28 cellular contexts compared by ENCODE assay signal in the genomic region with DNA sequence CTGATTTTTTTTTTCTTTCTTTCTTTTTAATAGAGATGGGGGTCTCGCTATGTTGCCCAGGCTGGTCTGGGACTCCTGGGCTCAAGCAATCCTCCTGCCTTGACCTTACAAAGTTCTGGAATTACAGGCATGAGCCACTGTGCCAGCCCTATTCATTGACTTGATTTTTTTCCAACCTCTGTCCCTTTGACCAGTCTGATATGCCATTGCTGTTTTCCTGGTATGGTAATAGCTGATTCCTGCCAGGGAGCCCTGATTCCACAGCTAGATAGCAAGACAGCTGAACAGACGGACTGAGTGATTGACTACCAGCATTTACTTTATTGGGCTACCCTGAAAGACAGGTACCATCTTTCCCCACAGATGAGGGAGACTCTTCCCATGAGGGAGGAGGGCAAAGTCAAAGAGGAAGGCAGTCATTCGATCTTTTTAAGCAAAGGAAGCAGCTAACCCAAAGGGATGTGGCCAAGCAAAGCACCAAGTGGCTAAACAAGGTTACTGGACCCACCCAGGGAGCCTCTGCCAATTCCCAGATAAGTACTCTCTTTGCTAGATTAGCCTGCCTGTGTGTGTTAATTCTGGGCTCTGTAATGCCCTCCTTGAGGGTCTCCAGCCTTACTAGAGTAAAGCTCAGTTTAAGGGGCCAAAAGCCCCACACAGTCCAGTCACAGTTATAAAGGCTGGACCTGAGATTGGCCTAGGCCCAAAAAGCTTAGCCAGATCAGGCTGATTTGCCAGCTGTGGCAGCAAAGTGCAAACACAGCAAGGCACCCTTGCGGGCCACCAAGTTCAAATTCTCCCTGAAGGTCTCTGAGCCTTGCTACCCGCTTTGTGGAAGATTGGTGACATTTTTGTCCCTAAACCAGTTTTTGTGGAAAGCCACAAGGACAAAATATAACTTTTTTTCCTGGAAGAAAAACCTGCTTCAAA.
DNase-seq lines count a peak whose midpoint lies in the region; ATAC-seq and TF ChIP-seq lines count a peak whose summit lies in the region.
"Had no signal": no experiment of that assay in that cellular context is flagged by ENCODE, and none has a peak within 500 bp of the region (broad histone marks: within the 10 kb centered on the region; RNA-seq: fewer than 3 reads in every experiment).

No MANE protein-coding gene starts in this region.

- TF ChIP-seq CTCF in CD14-positive monocyte (IDR thresholded peaks at IDR 0.05) (no peak), fibroblast of mammary gland (conservative IDR thresholded peaks at IDR 0.05; ENCODE audit: control insufficient read depth, insufficient read depth, low read depth, low read length) (no peak), adrenal gland (IDR thresholded peaks at IDR 0.05) (no peak)

- H3K27me3 ChIP-seq in adrenal gland, result peaks cover 3% of the 10 kb centered on the region
- H3K27me3 ChIP-seq: ovary, SJSA1, upper lobe of right lung had no signal

- peaks cover 22% of the 10 kb centered on the region for H3K4me1 Mint-ChIP-seq in CD14-positive monocyte
- H3K4me1 Mint-ChIP-seq in activated CD4-positive, alpha-beta memory T cell treated with anti-CD3 and anti-CD28 coated beads, Interleukin-2, amount 10 ng/mL, durations not matched to agents 7 days and 5 days, result no peaks in the 10 kb centered on the region
- H3K4me1 Mint-ChIP-seq: central memory CD8-positive, alpha-beta T cell; stimulated activated effector memory CD8-positive, alpha-beta T cell treated with anti-CD3 and anti-CD28 coated beads, Interleukin-12 subunit alpha, Interleukin-12 subunit beta, amount 100 ng/mL, for 72 hours; T-cell had no signal

- no peaks in the 10 kb centered on the region for H3K36me3 ChIP-seq in adrenal gland (replicated peaks in 1 of 2)
- H3K36me3 ChIP-seq: lower lobe of right lung, ovary, SJSA1, upper lobe of right lung had no signal

- no peaks in the 10 kb centered on the region for H3K9me3 ChIP-seq in adrenal gland (replicated peaks in 1 of 3)
- H3K9me3 ChIP-seq: lower lobe of right lung, ovary, SJSA1, upper lobe of right lung had no signal

- H3K4me3 ChIP-seq in fibroblast of mammary gland (ENCODE audit: control insufficient read depth, low read depth, low read length) (no peak overlapping the region), adrenal gland (no peak overlapping the region)
- H3K4me3 ChIP-seq: lower lobe of right lung, ovary, SJSA1, upper lobe of right lung had no signal

- H3K27ac Mint-ChIP-seq in CD14-positive monocyte, result peak overlapping the region in 4 of 7 donors; percentile 40 to 79 (median 58)
- no peak overlapping the region for H3K27ac Mint-ChIP-seq in activated CD4-positive, alpha-beta memory T cell treated with anti-CD3 and anti-CD28 coated beads, Interleukin-2, amount 10 ng/mL, durations not matched to agents 7 days and 5 days
- H3K27ac Mint-ChIP-seq: activated naive CD4-positive, alpha-beta T cell treated with anti-CD3 and anti-CD28 coated beads, Interleukin-2, amount 50 U/mL, for 72 hours; stimulated activated effector memory CD8-positive, alpha-beta T cell treated with anti-CD3 and anti-CD28 coated beads, Interleukin-12 subunit alpha, Interleukin-12 subunit beta, amount 100 ng/mL, for 72 hours; T-cell had no signal

- peaks cover 0 to 6% (median 2%) of the 10 kb centered on the region in 3 donors for H3K27me3 Mint-ChIP-seq in CD14-positive monocyte (ENCODE audit: low read depth in 3 of 3)
- H3K27me3 Mint-ChIP-seq in activated CD4-positive, alpha-beta memory T cell treated with anti-CD3 and anti-CD28 coated beads, Interleukin-2, amount 10 ng/mL, durations not matched to agents 7 days and 5 days, result no peaks in the 10 kb centered on the region
- H3K27me3 Mint-ChIP-seq: central memory CD8-positive, alpha-beta T cell had no signal

- intact Hi-C loops in CD14-positive monocyte (cut with micrococcal nuclease), result loop anchor here in 1 of 2 donors (10.0 kb wide), 1 partner anchor 53 kb away; no protein-coding TSS in a partner anchor
- intact Hi-C loops in sciatic nerve (cut with DNase I), result no loop called here
- intact Hi-C loops in adrenal gland (cut with DNase I), result no loop called here

- no peaks in the 10 kb centered on the region for H3K4me1 ChIP-seq in adrenal gland (replicated peaks in 1 of 2)

- POLR2A ChIA-PET in activated CD4-positive, alpha-beta memory T cell treated with anti-CD3 and anti-CD28 coated beads, Interleukin-2, amount 10 ng/mL, durations not matched to agents 7 days and 5 days (lab: Charles Lee), result no interaction called here

- no peak for DNase-seq in CD14-positive monocyte (ENCODE audit: low spot score)
- peak; percentile 74 for DNase-seq in RPMI8226
- DNase-seq in fibroblast of mammary gland (ENCODE audit: low read depth), result peak; percentile 23
- no peak for DNase-seq in sciatic nerve (ENCODE audit: low spot score)
- no peak for DNase-seq in adrenal gland
- DNase-seq in activated CD4-positive, alpha-beta memory T cell treated with anti-CD3 and anti-CD28 coated beads, Interleukin-2, amount 10 ng/mL, durations not matched to agents 7 days and 5 days, result no peak
- no peak for DNase-seq in NCI-H2171 (lab: John Stamatoyannopoulos, UW)
- DNase-seq: activated T-cell treated with anti-CD3 and anti-CD28 coated beads for 4 hours; aorta; Calu3; DMS79 treated with DMSO at 0.1 percent for 48 hours; GF-D8; KG1; lower lobe of right lung; NCI-H524; ovary; stimulated activated CD4-positive, alpha-beta T cell treated with anti-CD3 and anti-CD28 coated beads, Interleukin-4, amount 100 ng/mL, for 24 hours; T-cell; upper lobe of right lung had no signal

- 62 to 71% (median 65%) methylated on average over 2 to 5 of the region's 5 CpGs for WGBS in adrenal gland, 4 donors

- H3K36me3 Mint-ChIP-seq in CD14-positive monocyte, result no peaks in the 10 kb centered on the region
- H3K36me3 Mint-ChIP-seq in activated CD4-positive, alpha-beta memory T cell treated with anti-CD3 and anti-CD28 coated beads, Interleukin-2, amount 10 ng/mL, durations not matched to agents 7 days and 5 days (ENCODE audit: low read depth), result no peaks in the 10 kb centered on the region
- H3K36me3 Mint-ChIP-seq: stimulated activated effector memory CD8-positive, alpha-beta T cell treated with anti-CD3 and anti-CD28 coated beads, Interleukin-12 subunit alpha, Interleukin-12 subunit beta, amount 100 ng/mL, for 72 hours; T-cell had no signal

- peak; percentile 44 for ATAC-seq in sciatic nerve
- ATAC-seq in HG02623 (IDR thresholded peaks at IDR 0.05; ENCODE audit: unreplicated experiment), result no peak
- ATAC-seq: activated CD4-positive, CD25-positive, alpha-beta regulatory T cell treated with anti-CD3 and anti-CD28 coated beads, Interleukin-2, amount 50 U/mL, for 24 hours; activated naive CD4-positive, alpha-beta T cell treated with anti-CD3 and anti-CD28 coated beads, Interleukin-2, amount 50 U/mL, for 72 hours; HCT116; stimulated activated effector memory CD8-positive, alpha-beta T cell treated with anti-CD3 and anti-CD28 coated beads, Interleukin-12 subunit alpha, Interleukin-12 subunit beta, amount 100 ng/mL, for 72 hours; T-cell; upper lobe of right lung had no signal

- H3K9me3 Mint-ChIP-seq in CD14-positive monocyte, result peaks cover 0 to 9% (median 0%) of the 10 kb centered on the region in 7 donors
- H3K9me3 Mint-ChIP-seq in activated CD4-positive, alpha-beta memory T cell treated with anti-CD3 and anti-CD28 coated beads, Interleukin-2, amount 10 ng/mL, durations not matched to agents 7 days and 5 days, result no peaks in the 10 kb centered on the region
- H3K9me3 Mint-ChIP-seq: central memory CD8-positive, alpha-beta T cell; nephron; stimulated activated effector memory CD8-positive, alpha-beta T cell treated with anti-CD3 and anti-CD28 coated beads, Interleukin-12 subunit alpha, Interleukin-12 subunit beta, amount 100 ng/mL, for 72 hours had no signal

- peak overlapping the region in 1 of 2 donors; percentile 21 for H3K4me3 Mint-ChIP-seq in CD14-positive monocyte
- H3K4me3 Mint-ChIP-seq in activated CD4-positive, alpha-beta memory T cell treated with anti-CD3 and anti-CD28 coated beads, Interleukin-2, amount 10 ng/mL, durations not matched to agents 7 days and 5 days, result no peak overlapping the region
- H3K4me3 Mint-ChIP-seq: central memory CD8-positive, alpha-beta T cell; nephron; stimulated activated effector memory CD8-positive, alpha-beta T cell treated with anti-CD3 and anti-CD28 coated beads, Interleukin-12 subunit alpha, Interleukin-12 subunit beta, amount 100 ng/mL, for 72 hours; T-cell had no signal

- no peak overlapping the region for H3K27ac ChIP-seq in adrenal gland
- H3K27ac ChIP-seq: C4-2B, lower lobe of right lung, ovary, SJSA1, upper lobe of right lung had no signal

- no peak for TF ChIP-seq POLR2A in adrenal gland (IDR thresholded peaks at IDR 0.05)

- CTCF ChIA-PET in activated CD4-positive, alpha-beta memory T cell treated with anti-CD3 and anti-CD28 coated beads, Interleukin-2, amount 10 ng/mL, durations not matched to agents 7 days and 5 days (lab: Charles Lee), result no interaction called here

Comparison
In these comparisons a context has a peak if more than half of its experiments do, and no peak if none do; other contexts are left out.
1. DNase-seq: peak in RPMI8226 (single experiment) and fibroblast of mammary gland (single experiment); none in CD14-positive monocyte (single experiment), sciatic nerve (single experiment), adrenal gland (0 of 7), activated CD4-positive, alpha-beta memory T cell treated with anti-CD3 and anti-CD28 coated beads, Interleukin-2, amount 10 ng/mL, durations not matched to agents 7 days and 5 days (single experiment) and NCI-H2171 (single experiment).